ENCODE assay signal across 8 cellular contexts in the genomic region with DNA sequence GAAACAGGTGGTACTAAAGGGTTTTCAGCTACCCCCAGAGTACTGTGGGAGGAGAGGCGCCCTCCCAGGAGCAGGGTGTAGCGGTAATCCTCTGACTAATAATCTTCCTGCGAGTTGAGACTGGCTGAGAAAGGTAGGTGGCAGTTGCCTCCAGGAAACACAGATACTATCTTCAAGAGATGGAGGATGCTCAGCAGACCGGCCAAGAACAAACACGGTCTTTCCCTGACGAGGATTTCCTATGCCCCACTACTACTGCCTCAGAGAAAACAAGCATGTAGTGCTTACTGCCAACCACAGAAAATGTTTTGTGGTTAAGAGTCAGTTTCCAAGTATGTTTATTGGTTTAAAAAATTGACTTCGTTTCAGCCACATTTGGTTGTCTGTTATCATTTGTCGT. TPM values are rescaled to one million over a fixed set of nuclear protein-coding genes. Genes with fewer than 3 reads are reported as not detected.
A peak's percentile ranks its signal among the peaks of the same experiment; 100 is the strongest.
DNase-seq lines count a peak whose midpoint lies in the region; ATAC-seq and FAIRE-seq lines count a peak whose summit lies in the region.

No MANE protein-coding gene starts in this region.

- peaks cover 22% of the 10 kb centered on the region for H3K4me1 ChIP-seq in CD8-positive, alpha-beta memory T cell (ENCODE audit: insufficient read depth, low read length)

- CTCF ChIA-PET in CD8-positive, alpha-beta memory T cell (lab: Charles Lee), result interaction anchor here (2.0 kb wide), 1 partner anchor 105 kb away, joined by 12 read pairs; no protein-coding TSS in a partner anchor

- H3K4me3 ChIP-seq in CD8-positive, alpha-beta memory T cell (ENCODE audit: low read length), result peak overlapping the region; percentile 32

- H3K9me3 ChIP-seq in CD8-positive, alpha-beta memory T cell (ENCODE audit: low read length), result no peaks in the 10 kb centered on the region

- no peaks in the 10 kb centered on the region for H3K9me3 Mint-ChIP-seq in CD8-positive, alpha-beta memory T cell
- no peaks in the 10 kb centered on the region for H3K9me3 Mint-ChIP-seq in activated T-cell treated with anti-CD3 and anti-CD28 coated beads, Interleukin-2, amount 50 U/mL, for 24 hours

- FAIRE-seq in HTR-8/SVneo (lab: Jason Lieb, UNC), result peak; percentile 74

- no peaks in the 10 kb centered on the region for H3K27me3 ChIP-seq in CD8-positive, alpha-beta memory T cell (ENCODE audit: insufficient read depth, low read length, poor library complexity, severe bottlenecking)

- H3K27ac Mint-ChIP-seq in CD8-positive, alpha-beta memory T cell, result peak overlapping the region; percentile 79 to 98 (median 90)
- peak overlapping the region; percentile 93 for H3K27ac Mint-ChIP-seq in activated T-cell treated with anti-CD3 and anti-CD28 coated beads, Interleukin-2, amount 50 U/mL, for 24 hours

- peak; percentile 79 for ATAC-seq in GM21526 (IDR thresholded peaks at IDR 0.05; ENCODE audit: low FRiP score, unreplicated experiment)

- POLR2A ChIA-PET in CD8-positive, alpha-beta memory T cell (lab: Charles Lee), result no interaction called here

- peak overlapping the region; percentile 12 to 81 (median 78) for H3K4me3 Mint-ChIP-seq in CD8-positive, alpha-beta memory T cell
- H3K4me3 Mint-ChIP-seq in activated T-cell treated with anti-CD3 and anti-CD28 coated beads, Interleukin-2, amount 50 U/mL, for 24 hours, result peak overlapping the region; percentile 64

- no peaks in the 10 kb centered on the region for H3K27me3 Mint-ChIP-seq in CD8-positive, alpha-beta memory T cell
- H3K27me3 Mint-ChIP-seq in activated T-cell treated with anti-CD3 and anti-CD28 coated beads, Interleukin-2, amount 50 U/mL, for 24 hours, result no peaks in the 10 kb centered on the region

- H3K36me3 Mint-ChIP-seq in CD8-positive, alpha-beta memory T cell, result peaks cover 0 to 55% (median 14%) of the 10 kb centered on the region in 3 donors
- H3K36me3 Mint-ChIP-seq in activated T-cell treated with anti-CD3 and anti-CD28 coated beads, Interleukin-2, amount 50 U/mL, for 24 hours (ENCODE audit: low read depth), result peaks cover 65% of the 10 kb centered on the region

- peak; percentile 25 to 67 (median 56) for DNase-seq in CD8-positive, alpha-beta memory T cell
- DNase-seq in HTR-8/SVneo (ENCODE audit: insufficient read length, low spot score) (peak; percentile 78), hepatic stellate cell (ENCODE audit: low spot score) (peak; percentile 81), stromal cell of bone marrow (ENCODE audit: low read depth) (peak; percentile 57), NCI-H128 (lab: John Stamatoyannopoulos, UW; ENCODE audit: unreplicated experiment) (no peak), DMS114 treated with DMSO at 0.1 percent for 48 hours (lab: John Stamatoyannopoulos, UW; ENCODE audit: unreplicated experiment) (no peak)
- DNase-seq in activated T-cell treated with anti-CD3 and anti-CD28 coated beads, Interleukin-2, amount 50 U/mL, for 24 hours, result peak; percentile 67

- peaks cover 19% of the 10 kb centered on the region for H3K36me3 ChIP-seq in CD8-positive, alpha-beta memory T cell (ENCODE audit: insufficient read depth, low read length)

- H3K27ac ChIP-seq in CD8-positive, alpha-beta memory T cell (ENCODE audit: low read depth, low read length), result no peak overlapping the region

- H3K4me1 Mint-ChIP-seq in CD8-positive, alpha-beta memory T cell, result peaks cover 25 to 47% (median 39%) of the 10 kb centered on the region in 3 donors
- H3K4me1 Mint-ChIP-seq in activated T-cell treated with anti-CD3 and anti-CD28 coated beads, Interleukin-2, amount 50 U/mL, for 24 hours (ENCODE audit: low read depth), result peaks cover 55% of the 10 kb centered on the region

RNA-seq across cellular contexts. Expression of gene C6orf89, which starts 26.8 kb away (rescaled TPM):
- 10 to 100 TPM; 37.4 to 40.0 TPM for total RNA-seq in CD8-positive, alpha-beta memory T cell
- polyA plus RNA-seq in CD8-positive, alpha-beta memory T cell, result 51.6 TPM

RNA-seq across cellular contexts. Expression of gene PPIL1, which starts 38.0 kb away (rescaled TPM):
- 10 to 100 TPM; 66.6 to 68.8 TPM for total RNA-seq in CD8-positive, alpha-beta memory T cell
- polyA plus RNA-seq in CD8-positive, alpha-beta memory T cell, result 23.3 TPM

RNA-seq across cellular contexts. Expression of gene PI16, which starts 42.0 kb away (rescaled TPM):
- under 1 TPM; 0.20 to 0.37 TPM for total RNA-seq in CD8-positive, alpha-beta memory T cell
- polyA plus RNA-seq in CD8-positive, alpha-beta memory T cell, result 13.6 TPM

Comparison
In these comparisons a context has a peak if more than half of its experiments do, and no peak if none do; other contexts are left out.
1. DNase-seq: peak in CD8-positive, alpha-beta memory T cell (5 of 5), HTR-8/SVneo (single experiment), activated T-cell treated with anti-CD3 and anti-CD28 coated beads, Interleukin-2, amount 50 U/mL, for 24 hours (single experiment), hepatic stellate cell (single experiment) and stromal cell of bone marrow (single experiment); none in NCI-H128 (single experiment) and DMS114 treated with DMSO at 0.1 percent for 48 hours (single experiment).